In genomic region chr12:25992026-25992782, GRCh38 we compare ENCODE assay signal across 19 cellular contexts. TPM values are rescaled to one million over a fixed set of nuclear protein-coding genes. Genes with fewer than 3 reads are reported as not detected.
DNase-seq lines count a peak whose midpoint lies in the region; ATAC-seq, FAIRE-seq and TF ChIP-seq lines count a peak whose summit lies in the region.
"Had no signal": no experiment of that assay in that cellular context is flagged by ENCODE, and none has a peak within 500 bp of the region (broad histone marks: within the 10 kb centered on the region; RNA-seq: fewer than 3 reads in every experiment).

No MANE protein-coding gene starts in this region.

- H3K4me1 ChIP-seq in keratinocyte (ENCODE audit: control insufficient read depth, extremely low read depth, insufficient read depth, low read length) (peaks cover 12% of the 10 kb centered on the region), thoracic aorta (ENCODE audit: control insufficient read depth in 1 of 2, low read depth in 2 of 2) (peaks cover 13 to 75% of the 10 kb centered on the region in 2 donors)
- H3K4me1 ChIP-seq: BLaER1 had no signal

- H3K4me3 ChIP-seq in keratinocyte (ENCODE audit: control insufficient read depth in 2 of 3, extremely low read depth in 1 of 3, insufficient read depth in 2 of 3, low read depth in 1 of 3, low read length in 3 of 3) (no peak overlapping the region), thoracic aorta (no peak overlapping the region)
- H3K4me3 ChIP-seq: BLaER1, coronary artery had no signal

- dilution Hi-C loops in keratinocyte (cut with MboI; ENCODE audit: extremely low pct_ligation_motif_present, low sequenced_read_pairs) = no loop called here

- H2AFZ ChIP-seq in keratinocyte (ENCODE audit: control insufficient read depth, low read length) = no peak overlapping the region

- H3K36me3 ChIP-seq in keratinocyte (ENCODE audit: control insufficient read depth in 2 of 2, extremely low read depth in 1 of 2, insufficient read depth in 2 of 2, low read length in 2 of 2) = no peaks in the 10 kb centered on the region
- H3K36me3 ChIP-seq in thoracic aorta = no peaks in the 10 kb centered on the region
- H3K36me3 ChIP-seq: BLaER1 had no signal

- no peak overlapping the region for H3K9ac ChIP-seq in keratinocyte (ENCODE audit: control insufficient read depth, extremely low read depth, insufficient read depth, low read length)
- H3K9ac ChIP-seq: BLaER1 had no signal

- no peaks in the 10 kb centered on the region for H3K9me1 ChIP-seq in keratinocyte (ENCODE audit: control insufficient read depth, extremely low read depth, insufficient read depth, low read length)

- TF ChIP-seq CTCF in keratinocyte (optimal IDR thresholded peaks at IDR 0.05 in 1 of 3, IDR thresholded peaks at IDR 0.05 in 1 of 3, conservative IDR thresholded peaks at IDR 0.05 in 1 of 3; ENCODE audit: extremely low read depth in 1 of 3, insufficient read depth in 2 of 3, low read length in 3 of 3) (no peak), thoracic aorta (IDR thresholded peaks at IDR 0.05) (no peak)

- H3K27me3 ChIP-seq in keratinocyte (ENCODE audit: control insufficient read depth, extremely low read depth, insufficient read depth, low read length) = no peaks in the 10 kb centered on the region
- no peaks in the 10 kb centered on the region for H3K27me3 ChIP-seq in thoracic aorta (replicated peaks; ENCODE audit: insufficient read depth)
- H3K27me3 ChIP-seq: BLaER1 had no signal

- no peak for DNase-seq in HTR-8/SVneo (ENCODE audit: insufficient read length, low spot score)
- DNase-seq in RCC 7860 (ENCODE audit: low spot score) = peak; percentile 37
- peak; percentile 28 for DNase-seq in keratinocyte (ENCODE audit: low read depth, low spot score)
- no peak for DNase-seq in thoracic aorta (ENCODE audit: low spot score)
- no peak for DNase-seq in activated naive CD4-positive, alpha-beta T cell treated with anti-CD3 and anti-CD28 coated beads, Interleukin-2, amount 50 U/mL, for 16 hours
- no peak for DNase-seq in C1 segment of cervical spinal cord (lab: John Stamatoyannopoulos, UW)
- DNase-seq: activated CD4-positive, CD25-positive, alpha-beta regulatory T cell treated with anti-CD3 and anti-CD28 coated beads, Interleukin-2, amount 50 U/mL, for 72 hours; activated gamma-delta T cell treated with Interleukin-2 at 50 U/mL for 16 hours; DMS153; Karpas-422; NCI-H1436 treated with DMSO at 0.1 percent for 48 hours; NCI-H446; SHP77 treated with DMSO at 0.1 percent for 48 hours; stimulated activated CD4-positive, alpha-beta T cell treated with anti-CD3 and anti-CD28 coated beads, Interleukin-12 subunit alpha, Interleukin-12 subunit beta, amount 100 ng/mL, for 4 hours had no signal

- H4K20me1 ChIP-seq in keratinocyte (ENCODE audit: control insufficient read depth, extremely low read depth, insufficient read depth, low read length) = no peaks in the 10 kb centered on the region
- H4K20me1 ChIP-seq: BLaER1 had no signal

- H3K4me2 ChIP-seq in keratinocyte (ENCODE audit: control insufficient read depth, extremely low read depth, insufficient read depth, low read depth, low read length) = peak overlapping the region; percentile 33
- H3K4me2 ChIP-seq: BLaER1 had no signal

- FAIRE-seq in HTR-8/SVneo (lab: Jason Lieb, UNC) = peak; percentile 85
- no peak for FAIRE-seq in RCC 7860 (lab: Jason Lieb, UNC)
- peak; percentile 82 for FAIRE-seq in keratinocyte (lab: Jason Lieb, UNC)

- H3K27ac ChIP-seq in keratinocyte (ENCODE audit: control insufficient read depth, insufficient read depth, low read length) (peak overlapping the region; percentile 45), thoracic aorta (peak overlapping the region; percentile 31 to 76)
- H3K27ac ChIP-seq: BLaER1, coronary artery had no signal

- H3K79me2 ChIP-seq in keratinocyte (ENCODE audit: control insufficient read depth, insufficient read depth, low read length) = peaks cover 15% of the 10 kb centered on the region

- H3K9me3 ChIP-seq in keratinocyte (ENCODE audit: control insufficient read depth, low read depth, low read length) (no peaks in the 10 kb centered on the region), thoracic aorta (no peaks in the 10 kb centered on the region)
- H3K9me3 ChIP-seq: BLaER1 had no signal

- ATAC-seq in thoracic aorta (ENCODE audit: insufficient number of reproducible peaks, low FRiP score, low read depth) (no peak), GM21526 (IDR thresholded peaks at IDR 0.05; ENCODE audit: low FRiP score, unreplicated experiment) (no peak)
- ATAC-seq: HCT116; natural killer cell treated with Interleukin-12 subunit alpha and Interleukin-12 subunit beta and Interleukin-15 and Interleukin-18, amount 100 ng/mL, for 72 hours had no signal

RNA-seq across cellular contexts. Expression of gene RASSF8, which starts 33.7 kb away (rescaled TPM):
- polyA plus RNA-seq in keratinocyte = 5.5 to 10.9 TPM (median 10.5 TPM) in 3 replicates
- polyA plus RNA-seq in keratinocyte (2011; ENCODE audit: low read depth) = 6.5 TPM
- 5.9 and 7.1 TPM in 2 replicates for polyA plus RNA-seq in keratinocyte (2011; cell fraction: cytosol; rRNA removed)
- 5.9 and 7.7 TPM in 2 replicates for polyA plus RNA-seq in keratinocyte (2011; cell fraction: nucleus; rRNA removed)
- polyA plus RNA-seq in keratinocyte (2012; ENCODE audit: low replicate concordance) = 2.6 and 12.8 TPM in 2 replicates
- polyA minus RNA-seq in keratinocyte = 5.8 to 32.1 TPM (median 14.6 TPM) in 3 replicates
- polyA minus RNA-seq in keratinocyte (2011; cell fraction: cytosol; rRNA and poly(A)+ RNA removed) = 14.8 TPM
- polyA minus RNA-seq in keratinocyte (2011; cell fraction: nucleus; rRNA and poly(A)+ RNA removed) = 10.3 and 19.9 TPM in 2 replicates
- total RNA-seq in thoracic aorta = 10 to 100 TPM; 47.9 to 86.6 TPM

Comparison
In these comparisons a context has a peak if more than half of its experiments do, and no peak if none do; other contexts are left out.
1. DNase-seq: peak in RCC 7860 (single experiment) and keratinocyte (single experiment); none in HTR-8/SVneo (single experiment), thoracic aorta (single experiment), activated naive CD4-positive, alpha-beta T cell treated with anti-CD3 and anti-CD28 coated beads, Interleukin-2, amount 50 U/mL, for 16 hours (single experiment) and C1 segment of cervical spinal cord (0 of 14).